In genomic region chr5:160363661-160364060, GRCh38 we compare ENCODE assay signal across 1 cellular context.
TF ChIP-seq lines count a peak whose summit lies in the region.

No MANE protein-coding gene starts in this region.

TF ChIP-seq in K562, 482 proteins besides CTCF, POLR2A, EP300 and RAD21 (continued from another document):
- TF ChIP-seq, protein P1, sequence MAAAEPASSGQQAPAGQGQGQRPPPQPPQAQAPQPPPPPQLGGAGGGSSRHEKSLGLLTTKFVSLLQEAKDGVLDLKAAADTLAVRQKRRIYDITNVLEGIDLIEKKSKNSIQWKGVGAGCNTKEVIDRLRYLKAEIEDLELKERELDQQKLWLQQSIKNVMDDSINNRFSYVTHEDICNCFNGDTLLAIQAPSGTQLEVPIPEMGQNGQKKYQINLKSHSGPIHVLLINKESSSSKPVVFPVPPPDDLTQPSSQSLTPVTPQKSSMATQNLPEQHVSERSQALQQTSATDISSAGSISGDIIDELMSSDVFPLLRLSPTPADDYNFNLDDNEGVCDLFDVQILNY (CRISPR knock-in tag; IDR thresholded peaks at IDR 0.05) = peak; percentile 61; the same call in 1 of the 2 replicates
- TF ChIP-seq, protein P2, sequence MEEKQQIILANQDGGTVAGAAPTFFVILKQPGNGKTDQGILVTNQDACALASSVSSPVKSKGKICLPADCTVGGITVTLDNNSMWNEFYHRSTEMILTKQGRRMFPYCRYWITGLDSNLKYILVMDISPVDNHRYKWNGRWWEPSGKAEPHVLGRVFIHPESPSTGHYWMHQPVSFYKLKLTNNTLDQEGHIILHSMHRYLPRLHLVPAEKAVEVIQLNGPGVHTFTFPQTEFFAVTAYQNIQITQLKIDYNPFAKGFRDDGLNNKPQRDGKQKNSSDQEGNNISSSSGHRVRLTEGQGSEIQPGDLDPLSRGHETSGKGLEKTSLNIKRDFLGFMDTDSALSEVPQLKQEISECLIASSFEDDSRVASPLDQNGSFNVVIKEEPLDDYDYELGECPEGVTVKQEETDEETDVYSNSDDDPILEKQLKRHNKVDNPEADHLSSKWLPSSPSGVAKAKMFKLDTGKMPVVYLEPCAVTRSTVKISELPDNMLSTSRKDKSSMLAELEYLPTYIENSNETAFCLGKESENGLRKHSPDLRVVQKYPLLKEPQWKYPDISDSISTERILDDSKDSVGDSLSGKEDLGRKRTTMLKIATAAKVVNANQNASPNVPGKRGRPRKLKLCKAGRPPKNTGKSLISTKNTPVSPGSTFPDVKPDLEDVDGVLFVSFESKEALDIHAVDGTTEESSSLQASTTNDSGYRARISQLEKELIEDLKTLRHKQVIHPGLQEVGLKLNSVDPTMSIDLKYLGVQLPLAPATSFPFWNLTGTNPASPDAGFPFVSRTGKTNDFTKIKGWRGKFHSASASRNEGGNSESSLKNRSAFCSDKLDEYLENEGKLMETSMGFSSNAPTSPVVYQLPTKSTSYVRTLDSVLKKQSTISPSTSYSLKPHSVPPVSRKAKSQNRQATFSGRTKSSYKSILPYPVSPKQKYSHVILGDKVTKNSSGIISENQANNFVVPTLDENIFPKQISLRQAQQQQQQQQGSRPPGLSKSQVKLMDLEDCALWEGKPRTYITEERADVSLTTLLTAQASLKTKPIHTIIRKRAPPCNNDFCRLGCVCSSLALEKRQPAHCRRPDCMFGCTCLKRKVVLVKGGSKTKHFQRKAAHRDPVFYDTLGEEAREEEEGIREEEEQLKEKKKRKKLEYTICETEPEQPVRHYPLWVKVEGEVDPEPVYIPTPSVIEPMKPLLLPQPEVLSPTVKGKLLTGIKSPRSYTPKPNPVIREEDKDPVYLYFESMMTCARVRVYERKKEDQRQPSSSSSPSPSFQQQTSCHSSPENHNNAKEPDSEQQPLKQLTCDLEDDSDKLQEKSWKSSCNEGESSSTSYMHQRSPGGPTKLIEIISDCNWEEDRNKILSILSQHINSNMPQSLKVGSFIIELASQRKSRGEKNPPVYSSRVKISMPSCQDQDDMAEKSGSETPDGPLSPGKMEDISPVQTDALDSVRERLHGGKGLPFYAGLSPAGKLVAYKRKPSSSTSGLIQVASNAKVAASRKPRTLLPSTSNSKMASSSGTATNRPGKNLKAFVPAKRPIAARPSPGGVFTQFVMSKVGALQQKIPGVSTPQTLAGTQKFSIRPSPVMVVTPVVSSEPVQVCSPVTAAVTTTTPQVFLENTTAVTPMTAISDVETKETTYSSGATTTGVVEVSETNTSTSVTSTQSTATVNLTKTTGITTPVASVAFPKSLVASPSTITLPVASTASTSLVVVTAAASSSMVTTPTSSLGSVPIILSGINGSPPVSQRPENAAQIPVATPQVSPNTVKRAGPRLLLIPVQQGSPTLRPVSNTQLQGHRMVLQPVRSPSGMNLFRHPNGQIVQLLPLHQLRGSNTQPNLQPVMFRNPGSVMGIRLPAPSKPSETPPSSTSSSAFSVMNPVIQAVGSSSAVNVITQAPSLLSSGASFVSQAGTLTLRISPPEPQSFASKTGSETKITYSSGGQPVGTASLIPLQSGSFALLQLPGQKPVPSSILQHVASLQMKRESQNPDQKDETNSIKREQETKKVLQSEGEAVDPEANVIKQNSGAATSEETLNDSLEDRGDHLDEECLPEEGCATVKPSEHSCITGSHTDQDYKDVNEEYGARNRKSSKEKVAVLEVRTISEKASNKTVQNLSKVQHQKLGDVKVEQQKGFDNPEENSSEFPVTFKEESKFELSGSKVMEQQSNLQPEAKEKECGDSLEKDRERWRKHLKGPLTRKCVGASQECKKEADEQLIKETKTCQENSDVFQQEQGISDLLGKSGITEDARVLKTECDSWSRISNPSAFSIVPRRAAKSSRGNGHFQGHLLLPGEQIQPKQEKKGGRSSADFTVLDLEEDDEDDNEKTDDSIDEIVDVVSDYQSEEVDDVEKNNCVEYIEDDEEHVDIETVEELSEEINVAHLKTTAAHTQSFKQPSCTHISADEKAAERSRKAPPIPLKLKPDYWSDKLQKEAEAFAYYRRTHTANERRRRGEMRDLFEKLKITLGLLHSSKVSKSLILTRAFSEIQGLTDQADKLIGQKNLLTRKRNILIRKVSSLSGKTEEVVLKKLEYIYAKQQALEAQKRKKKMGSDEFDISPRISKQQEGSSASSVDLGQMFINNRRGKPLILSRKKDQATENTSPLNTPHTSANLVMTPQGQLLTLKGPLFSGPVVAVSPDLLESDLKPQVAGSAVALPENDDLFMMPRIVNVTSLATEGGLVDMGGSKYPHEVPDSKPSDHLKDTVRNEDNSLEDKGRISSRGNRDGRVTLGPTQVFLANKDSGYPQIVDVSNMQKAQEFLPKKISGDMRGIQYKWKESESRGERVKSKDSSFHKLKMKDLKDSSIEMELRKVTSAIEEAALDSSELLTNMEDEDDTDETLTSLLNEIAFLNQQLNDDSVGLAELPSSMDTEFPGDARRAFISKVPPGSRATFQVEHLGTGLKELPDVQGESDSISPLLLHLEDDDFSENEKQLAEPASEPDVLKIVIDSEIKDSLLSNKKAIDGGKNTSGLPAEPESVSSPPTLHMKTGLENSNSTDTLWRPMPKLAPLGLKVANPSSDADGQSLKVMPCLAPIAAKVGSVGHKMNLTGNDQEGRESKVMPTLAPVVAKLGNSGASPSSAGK (IDR thresholded peaks at IDR 0.05) = peak; percentile 92
- TF ChIP-seq ZFX (CRISPR knock-in tag; IDR thresholded peaks at IDR 0.05) (peak; percentile 31; the same call in 1 of the 2 replicates), RCOR1 (IDR thresholded peaks at IDR 0.05; ENCODE audit: borderline replicate concordance in 1 of 2, low read depth in 2 of 2, low read length in 2 of 2) (0 out of 4 replicates have a peak, but pooled peaks of 1 of the 2 experiments have one; percentile 5)
- TF ChIP-seq, protein P3, sequence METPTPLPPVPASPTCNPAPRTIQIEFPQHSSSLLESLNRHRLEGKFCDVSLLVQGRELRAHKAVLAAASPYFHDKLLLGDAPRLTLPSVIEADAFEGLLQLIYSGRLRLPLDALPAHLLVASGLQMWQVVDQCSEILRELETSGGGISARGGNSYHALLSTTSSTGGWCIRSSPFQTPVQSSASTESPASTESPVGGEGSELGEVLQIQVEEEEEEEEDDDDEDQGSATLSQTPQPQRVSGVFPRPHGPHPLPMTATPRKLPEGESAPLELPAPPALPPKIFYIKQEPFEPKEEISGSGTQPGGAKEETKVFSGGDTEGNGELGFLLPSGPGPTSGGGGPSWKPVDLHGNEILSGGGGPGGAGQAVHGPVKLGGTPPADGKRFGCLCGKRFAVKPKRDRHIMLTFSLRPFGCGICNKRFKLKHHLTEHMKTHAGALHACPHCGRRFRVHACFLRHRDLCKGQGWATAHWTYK (CRISPR knock-in tag; IDR thresholded peaks at IDR 0.05) = 0 out of 2 replicates have a peak, but pooled peaks have one; percentile 25
